9 cellular contexts compared by ENCODE assay signal in genomic region chr21:33586927-33587326, GRCh38. TPM values are rescaled to one million over a fixed set of nuclear protein-coding genes. Genes with fewer than 3 reads are reported as not detected.
A peak's percentile ranks its signal among the peaks of the same experiment; 100 is the strongest.
DNase-seq lines count a peak whose midpoint lies in the region; ATAC-seq and TF ChIP-seq lines count a peak whose summit lies in the region.
"Had no signal": no experiment of that assay in that cellular context is flagged by ENCODE, and none has a peak within 500 bp of the region (broad histone marks: within the 10 kb centered on the region; RNA-seq: fewer than 3 reads in every experiment).

No MANE protein-coding gene starts in this region.

- no peak for TF ChIP-seq CTCF in vagina (IDR thresholded peaks at IDR 0.05)

- peaks cover 54% of the 10 kb centered on the region for H3K36me3 Mint-ChIP-seq in activated T-cell treated with anti-CD3 and anti-CD28 coated beads, Interleukin-2, amount 50 U/mL, for 24 hours (ENCODE audit: low read depth)

- no peak for TF ChIP-seq POLR2A in vagina (IDR thresholded peaks at IDR 0.05)

- peak overlapping the region; percentile 92 for H3K4me3 Mint-ChIP-seq in activated T-cell treated with anti-CD3 and anti-CD28 coated beads, Interleukin-2, amount 50 U/mL, for 24 hours

- no peak for ATAC-seq in GM21367 (IDR thresholded peaks at IDR 0.05; ENCODE audit: unreplicated experiment)
- ATAC-seq in GM19023 (IDR thresholded peaks at IDR 0.05; ENCODE audit: unreplicated experiment): no peak

- H3K9me3 ChIP-seq in NT2/D1 (ENCODE audit: insufficient read depth, low read length): no peaks in the 10 kb centered on the region
- H3K9me3 ChIP-seq in ectodermal cell (ENCODE audit: control insufficient read depth, low read length): no peaks in the 10 kb centered on the region
- H3K9me3 ChIP-seq in vagina: no peaks in the 10 kb centered on the region

- peak overlapping the region; percentile 19 for H3K27ac Mint-ChIP-seq in activated T-cell treated with anti-CD3 and anti-CD28 coated beads, Interleukin-2, amount 50 U/mL, for 24 hours

- no peak overlapping the region for H3K27ac ChIP-seq in ectodermal cell (ENCODE audit: insufficient read depth, low read depth, low read length, poor library complexity, severe bottlenecking)
- no peak overlapping the region for H3K27ac ChIP-seq in vagina

- intact Hi-C loops in vagina (cut with DNase I): no loop called here

- 83 to 88% methylated on average over 5 to 6 of the region's 6 CpGs for WGBS in ectodermal cell, 2 experiments

- no peak for DNase-seq in activated T-cell treated with anti-CD3 and anti-CD28 coated beads, Interleukin-2, amount 50 U/mL, for 24 hours
- DNase-seq in activated T-cell treated with anti-CD3 and anti-CD28 coated beads for 4 hours: no peak
- DNase-seq in NT2/D1 (ENCODE audit: low read depth, low spot score): no peak
- no peak for DNase-seq in skeletal muscle cell (ENCODE audit: low read depth)
- DNase-seq in vagina (ENCODE audit: extremely low spot score in 2 of 2): no peak
- DNase-seq: NCI-H1436 had no signal

- H3K27me3 ChIP-seq in NT2/D1 (ENCODE audit: insufficient read depth, insufficient read length): no peaks in the 10 kb centered on the region
- H3K27me3 ChIP-seq in ectodermal cell (ENCODE audit: control insufficient read depth, insufficient read depth, low read length, poor library complexity, severe bottlenecking): no peaks in the 10 kb centered on the region
- H3K27me3 ChIP-seq in vagina: no peaks in the 10 kb centered on the region

- no peaks in the 10 kb centered on the region for H3K9me3 Mint-ChIP-seq in activated T-cell treated with anti-CD3 and anti-CD28 coated beads, Interleukin-2, amount 50 U/mL, for 24 hours

- H3K9ac ChIP-seq in NT2/D1 (ENCODE audit: insufficient read length, low read depth): peak overlapping the region; percentile 45

- H3K27me3 Mint-ChIP-seq in activated T-cell treated with anti-CD3 and anti-CD28 coated beads, Interleukin-2, amount 50 U/mL, for 24 hours: no peaks in the 10 kb centered on the region

- no peaks in the 10 kb centered on the region for H3K4me1 ChIP-seq in NT2/D1 (ENCODE audit: insufficient read depth, insufficient read length)
- H3K4me1 ChIP-seq in ectodermal cell (ENCODE audit: control insufficient read depth, insufficient read depth, low read length): peaks cover 11% of the 10 kb centered on the region
- peaks cover 18% of the 10 kb centered on the region for H3K4me1 ChIP-seq in vagina

- H3K4me3 ChIP-seq in NT2/D1 (ENCODE audit: insufficient read length, low read depth) (no peak overlapping the region), ectodermal cell (ENCODE audit: insufficient read depth, low read depth, low read length) (peak overlapping the region; percentile 91), skeletal muscle cell (ENCODE audit: low read depth, low read length) (peak overlapping the region; percentile 84), vagina (no peak overlapping the region)

- peaks cover 48% of the 10 kb centered on the region for H3K36me3 ChIP-seq in NT2/D1 (ENCODE audit: insufficient read depth, insufficient read length, low read length)
- H3K36me3 ChIP-seq in ectodermal cell (ENCODE audit: control insufficient read depth, insufficient read depth, low read length): peaks cover 14% of the 10 kb centered on the region
- H3K36me3 ChIP-seq in vagina: no peaks in the 10 kb centered on the region

- peaks cover 24% of the 10 kb centered on the region for H3K4me1 Mint-ChIP-seq in activated T-cell treated with anti-CD3 and anti-CD28 coated beads, Interleukin-2, amount 50 U/mL, for 24 hours (ENCODE audit: low read depth)

RNA-seq across cellular contexts. Expression of gene DONSON, which starts 1.6 kb away (rescaled TPM):
- polyA plus RNA-seq in ectodermal cell (2013, experiment 1 of 4): 57.4 TPM
- 54.5 TPM for polyA plus RNA-seq in ectodermal cell (2013, experiment 2 of 4)
- polyA plus RNA-seq in ectodermal cell (2013, experiment 3 of 4): 53.4 TPM
- 57.4 TPM for polyA plus RNA-seq in ectodermal cell (2013, experiment 4 of 4)
- 10.3 TPM for total RNA-seq in vagina

RNA-seq across cellular contexts. Expression of gene SON, which starts 44.1 kb away (rescaled TPM):
- 200 TPM for polyA plus RNA-seq in ectodermal cell (2013, experiment 1 of 4)
- 246 TPM for polyA plus RNA-seq in ectodermal cell (2013, experiment 2 of 4)
- 180 TPM for polyA plus RNA-seq in ectodermal cell (2013, experiment 3 of 4)
- polyA plus RNA-seq in ectodermal cell (2013, experiment 4 of 4): 208 TPM
- 212 TPM for total RNA-seq in vagina

RNA-seq across cellular contexts. Expression of gene GART, which starts 45.0 kb away (rescaled TPM):
- 110 TPM for polyA plus RNA-seq in ectodermal cell (2013, experiment 1 of 4)
- polyA plus RNA-seq in ectodermal cell (2013, experiment 2 of 4): 105 TPM
- polyA plus RNA-seq in ectodermal cell (2013, experiment 3 of 4): 73.8 TPM
- 77.6 TPM for polyA plus RNA-seq in ectodermal cell (2013, experiment 4 of 4)
- 47.6 TPM for total RNA-seq in vagina

RNA-seq across cellular contexts. Expression of gene CRYZL1, which starts 54.6 kb away (rescaled TPM):
- 64.2 TPM for polyA plus RNA-seq in ectodermal cell (2013, experiment 1 of 4)
- 66.4 TPM for polyA plus RNA-seq in ectodermal cell (2013, experiment 2 of 4)
- polyA plus RNA-seq in ectodermal cell (2013, experiment 3 of 4): 55.7 TPM
- 59.9 TPM for polyA plus RNA-seq in ectodermal cell (2013, experiment 4 of 4)
- 56.2 TPM for total RNA-seq in vagina

RNA-seq across cellular contexts. Expression of gene ITSN1, which starts 55.4 kb away (rescaled TPM):
- 116 TPM for polyA plus RNA-seq in ectodermal cell (2013, experiment 1 of 4)
- polyA plus RNA-seq in ectodermal cell (2013, experiment 2 of 4): 108 TPM
- polyA plus RNA-seq in ectodermal cell (2013, experiment 3 of 4): 74.6 TPM
- 87.3 TPM for polyA plus RNA-seq in ectodermal cell (2013, experiment 4 of 4)
- total RNA-seq in vagina: 46.9 TPM

Comparison
In these comparisons a context has a peak if more than half of its experiments do, and no peak if none do; other contexts are left out.
1. H3K4me3 ChIP-seq: peak in ectodermal cell (single experiment) and skeletal muscle cell (single experiment); none in NT2/D1 (single experiment) and vagina (0 of 2).